In the genomic region with DNA sequence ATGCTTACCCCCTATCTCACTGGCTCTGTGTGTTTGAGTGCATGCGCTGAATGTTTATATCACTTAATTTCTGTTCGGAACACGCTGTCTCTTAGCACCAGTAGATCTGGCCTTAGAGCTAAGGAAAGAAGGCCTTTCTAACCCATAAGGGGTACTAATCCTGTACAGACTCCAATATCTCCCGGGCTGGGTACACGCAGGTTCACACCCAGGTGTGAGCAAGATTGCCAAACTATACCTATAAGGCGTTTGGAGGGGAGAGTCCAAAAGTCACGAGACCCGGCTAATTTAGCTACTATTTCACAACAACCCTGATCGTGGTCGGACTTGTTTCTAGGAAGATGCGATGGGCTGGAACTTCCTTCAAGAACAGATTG, we compare ENCODE assay signal across 8 cellular contexts. TPM values are rescaled to one million over a fixed set of nuclear protein-coding genes. Genes with fewer than 3 reads are reported as not detected.
A peak's percentile ranks its signal among the peaks of the same experiment; 100 is the strongest.
DNase-seq lines count a peak whose midpoint lies in the region; ATAC-seq and TF ChIP-seq lines count a peak whose summit lies in the region.

No MANE protein-coding gene starts in this region.

- CTCF ChIA-PET in CD8-positive, alpha-beta memory T cell (lab: Charles Lee), result interaction anchor here (0.5 to 2.3 kb wide), 5 partner anchors 10 to 29 kb away, joined by 3 to 8 read pairs (median 5); no protein-coding TSS in a partner anchor
- CTCF ChIA-PET in activated CD8-positive, alpha-beta T cell treated with anti-CD3 and anti-CD28 coated beads for 36 hours (lab: Charles Lee), result interaction anchor here (0.8 to 2.2 kb wide), 4 partner anchors 11 to 186 kb away, joined by 4 to 10 read pairs (median 4); no protein-coding TSS in a partner anchor

- intact Hi-C loops in activated CD8-positive, alpha-beta T cell treated with anti-CD3 and anti-CD28 coated beads for 36 hours (cut with micrococcal nuclease), result no loop called here
- intact Hi-C loops in testis (cut with DNase I; ENCODE audit: low total_unique reads), result no loop called here

- H3K9me3 Mint-ChIP-seq in CD8-positive, alpha-beta memory T cell, result peaks cover 0 to 2% (median 0%) of the 10 kb centered on the region in 5 donors
- no peaks in the 10 kb centered on the region for H3K9me3 Mint-ChIP-seq in activated CD8-positive, alpha-beta T cell treated with anti-CD3 and anti-CD28 coated beads for 36 hours
- no peaks in the 10 kb centered on the region for H3K9me3 Mint-ChIP-seq in immature natural killer cell

- peak overlapping the region; percentile 88 to 97 (median 96) for H3K4me3 Mint-ChIP-seq in CD8-positive, alpha-beta memory T cell
- H3K4me3 Mint-ChIP-seq in activated CD8-positive, alpha-beta T cell treated with anti-CD3 and anti-CD28 coated beads for 36 hours, result peak overlapping the region; percentile 100
- peak overlapping the region; percentile 95 for H3K4me3 Mint-ChIP-seq in immature natural killer cell

- TF ChIP-seq POLR2A in testis (IDR thresholded peaks at IDR 0.05), result no peak

- H3K27me3 Mint-ChIP-seq in CD8-positive, alpha-beta memory T cell, result peaks cover 0 to 3% of the 10 kb centered on the region in 2 donors
- no peaks in the 10 kb centered on the region for H3K27me3 Mint-ChIP-seq in activated CD8-positive, alpha-beta T cell treated with anti-CD3 and anti-CD28 coated beads for 36 hours
- H3K27me3 Mint-ChIP-seq in immature natural killer cell (ENCODE audit: low read depth in 3 of 3), result peaks cover 0 to 8% (median 4%) of the 10 kb centered on the region in 3 donors

- H3K4me1 Mint-ChIP-seq in CD8-positive, alpha-beta memory T cell, result peaks cover 21 to 28% (median 22%) of the 10 kb centered on the region in 3 donors
- peaks cover 21% of the 10 kb centered on the region for H3K4me1 Mint-ChIP-seq in activated CD8-positive, alpha-beta T cell treated with anti-CD3 and anti-CD28 coated beads for 36 hours (ENCODE audit: low read depth)
- H3K4me1 Mint-ChIP-seq in immature natural killer cell, result peaks cover 17 to 19% of the 10 kb centered on the region in 2 donors

- H3K36me3 Mint-ChIP-seq in CD8-positive, alpha-beta memory T cell, result peaks cover 0 to 14% (median 0%) of the 10 kb centered on the region in 3 donors
- peaks cover 21% of the 10 kb centered on the region for H3K36me3 Mint-ChIP-seq in activated CD8-positive, alpha-beta T cell treated with anti-CD3 and anti-CD28 coated beads for 36 hours (ENCODE audit: low read depth)
- peaks cover 0 to 5% (median 0%) of the 10 kb centered on the region in 3 donors for H3K36me3 Mint-ChIP-seq in immature natural killer cell

- H3K36me3 ChIP-seq in CD8-positive, alpha-beta memory T cell (ENCODE audit: insufficient read depth, low read length), result no peaks in the 10 kb centered on the region
- H3K36me3 ChIP-seq in testis (ENCODE audit: low read depth, missing control alignments), result no peaks in the 10 kb centered on the region

- peak overlapping the region; percentile 87 for H3K4me3 ChIP-seq in CD8-positive, alpha-beta memory T cell (ENCODE audit: low read length)
- H3K4me3 ChIP-seq in testis, result peak overlapping the region; percentile 75 to 96

- H3K27ac ChIP-seq in CD8-positive, alpha-beta memory T cell (ENCODE audit: low read depth, low read length), result peak overlapping the region; percentile 71
- H3K27ac ChIP-seq in testis, result peak overlapping the region; percentile 87 to 94

- ATAC-seq in HG02759 (IDR thresholded peaks at IDR 0.05; ENCODE audit: unreplicated experiment), result peak; percentile 12
- no peak for ATAC-seq in activated CD8-positive, alpha-beta T cell treated with anti-CD3 and anti-CD28 coated beads for 36 hours
- ATAC-seq in HG02970 (IDR thresholded peaks at IDR 0.05; ENCODE audit: low FRiP score, unreplicated experiment), result no peak

- DNase-seq in CD8-positive, alpha-beta memory T cell, result no peak
- DNase-seq in activated CD8-positive, alpha-beta T cell treated with anti-CD3 and anti-CD28 coated beads for 36 hours, result no peak
- DNase-seq in immature natural killer cell, result no peak
- DNase-seq in testis, result no peak
- no peak for DNase-seq in stimulated activated naive CD4-positive, alpha-beta T cell treated with Interleukin-2 at 50 U/mL for 16 hours (lab: John Stamatoyannopoulos, UW)
- DNase-seq in cerebellum (ENCODE audit: low spot score), result no peak

- H3K9me3 ChIP-seq in CD8-positive, alpha-beta memory T cell (ENCODE audit: low read length), result no peaks in the 10 kb centered on the region
- H3K9me3 ChIP-seq in testis, result no peaks in the 10 kb centered on the region

- 13 to 19% methylated on average over 11 of the region's 11 CpGs for WGBS in testis, 2 donors

- POLR2A ChIA-PET in CD8-positive, alpha-beta memory T cell (lab: Charles Lee), result interaction anchor here (0.5 to 1.0 kb wide), 2 partner anchors 10 to 331 kb away, joined by 4 read pairs; no protein-coding TSS in a partner anchor
- POLR2A ChIA-PET in activated CD8-positive, alpha-beta T cell treated with anti-CD3 and anti-CD28 coated beads for 36 hours (lab: Charles Lee), result interaction anchor here (0.8 to 1.3 kb wide), 7 partner anchors 9 to 66 kb away, joined by 3 to 6 read pairs (median 4); no protein-coding TSS in a partner anchor

- H3K27me3 ChIP-seq in CD8-positive, alpha-beta memory T cell (ENCODE audit: insufficient read depth, low read length, poor library complexity, severe bottlenecking), result no peaks in the 10 kb centered on the region
- H3K27me3 ChIP-seq in testis, result no peaks in the 10 kb centered on the region

- TF ChIP-seq CTCF in activated CD8-positive, alpha-beta T cell treated with anti-CD3 and anti-CD28 coated beads for 36 hours (IDR thresholded peaks at IDR 0.05), result no peak
- TF ChIP-seq CTCF in testis (IDR thresholded peaks at IDR 0.05), result no peak

- peak overlapping the region; percentile 70 to 95 (median 92) for H3K27ac Mint-ChIP-seq in CD8-positive, alpha-beta memory T cell
- H3K27ac Mint-ChIP-seq in activated CD8-positive, alpha-beta T cell treated with anti-CD3 and anti-CD28 coated beads for 36 hours, result peak overlapping the region; percentile 93
- peak overlapping the region; percentile 84 to 94 (median 92) for H3K27ac Mint-ChIP-seq in immature natural killer cell

- peaks cover 17% of the 10 kb centered on the region for H3K4me1 ChIP-seq in CD8-positive, alpha-beta memory T cell (ENCODE audit: insufficient read depth, low read length)
- H3K4me1 ChIP-seq in testis, result peaks cover 8% of the 10 kb centered on the region

RNA-seq across cellular contexts. Expression of a gene that starts 0.7 kb away (rescaled TPM):
- total RNA-seq in CD8-positive, alpha-beta memory T cell, result 10 to 100 TPM; 32.0 to 34.7 TPM
- 3.0 TPM for polyA plus RNA-seq in CD8-positive, alpha-beta memory T cell
- total RNA-seq in activated CD8-positive, alpha-beta T cell treated with anti-CD3 and anti-CD28 coated beads for 36 hours, result 10 to 100 TPM; 16.1 to 18.8 TPM
- polyA plus RNA-seq in immature natural killer cell (1 to 10 TPM; 2.5 to 4.0 (median 2.7) TPM), testis (ENCODE audit: insufficient read depth, low read depth, low replicate concordance) (10.1 TPM)
- total RNA-seq in testis (1 to 10 TPM; 8.9 to 9.6 TPM), cerebellum (15.6 TPM)
